ENCODE assay signal across 8 cellular contexts in genomic region chr1:241518447-241519307, GRCh38. TPM values are rescaled to one million over a fixed set of nuclear protein-coding genes. Genes with fewer than 3 reads are reported as not detected.
DNase-seq lines count a peak whose midpoint lies in the region; ATAC-seq and TF ChIP-seq lines count a peak whose summit lies in the region.

No MANE protein-coding gene starts in this region.

- DNase-seq in CD4-positive, alpha-beta memory T cell: peak in 2 of 5 donors; percentile 15 to 25
- DNase-seq in WERI-Rb-1 (peak; percentile 27), epithelial cell of proximal tubule (ENCODE audit: low read depth) (no peak), tibial artery (peak in 1 of 2 donors; percentile 21), GM19240 (ENCODE audit: insufficient read length, low spot score) (no peak)

- H3K9me3 ChIP-seq in CD4-positive, alpha-beta memory T cell (ENCODE audit: control insufficient read depth in 1 of 2, low read length in 2 of 2): no peaks in the 10 kb centered on the region
- H3K9me3 ChIP-seq in WERI-Rb-1 (ENCODE audit: severe bottlenecking): no peaks in the 10 kb centered on the region
- H3K9me3 ChIP-seq in mucosa of stomach (ENCODE audit: control insufficient read depth, low read length): no peaks in the 10 kb centered on the region
- no peaks in the 10 kb centered on the region for H3K9me3 ChIP-seq in tibial artery

- H3K36me3 ChIP-seq in CD4-positive, alpha-beta memory T cell (ENCODE audit: insufficient read depth, low read length): peaks cover 5% of the 10 kb centered on the region
- H3K36me3 ChIP-seq in WERI-Rb-1: peaks cover 33% of the 10 kb centered on the region
- no peaks in the 10 kb centered on the region for H3K36me3 ChIP-seq in mucosa of stomach (ENCODE audit: control insufficient read depth, insufficient read depth, low read length)
- no peaks in the 10 kb centered on the region for H3K36me3 ChIP-seq in tibial artery

- H3K27me3 ChIP-seq in CD4-positive, alpha-beta memory T cell (ENCODE audit: insufficient read depth, low read length): peaks cover 8% of the 10 kb centered on the region
- H3K27me3 ChIP-seq in WERI-Rb-1 (ENCODE audit: insufficient read depth, low read depth, severe bottlenecking) (no peaks in the 10 kb centered on the region), mucosa of stomach (ENCODE audit: control insufficient read depth, insufficient read depth, low read length) (peaks cover 7% of the 10 kb centered on the region), tibial artery (no peaks in the 10 kb centered on the region)

- CTCF ChIA-PET in CD4-positive, alpha-beta memory T cell (lab: Charles Lee; ENCODE audit: partially characterized antibody): interaction anchor here (0.9 to 1.1 kb wide), 4 partner anchors 14 to 480 kb away, joined by 3 to 4 read pairs (median 4); partner anchors contain the start of genes EXO1, KMO and MAP1LC3C

- peak; percentile 27 for ATAC-seq in GM19467 (IDR thresholded peaks at IDR 0.05; ENCODE audit: unreplicated experiment)
- peak; percentile 31 for ATAC-seq in HG03460 (IDR thresholded peaks at IDR 0.05; ENCODE audit: unreplicated experiment)

- peak overlapping the region; percentile 70 for H3K9ac ChIP-seq in mucosa of stomach (ENCODE audit: low read length)

- intact Hi-C loops in CD4-positive, alpha-beta memory T cell (cut with micrococcal nuclease): loop anchor here (1.0 kb wide), 4 partner anchors 13 to 1737 kb away; partner anchors contain the start of genes CEP170 and EXO1
- intact Hi-C loops in tibial artery (cut with DNase I; ENCODE audit: low total_unique reads): no loop called here

- peaks cover 14 to 36% (median 25%) of the 10 kb centered on the region in 4 donors for H3K4me1 Mint-ChIP-seq in CD4-positive, alpha-beta memory T cell

- H3K4me3 Mint-ChIP-seq in CD4-positive, alpha-beta memory T cell: peak overlapping the region in 7 of 8 donors; percentile 84 to 93 (median 90)

- POLR2A ChIA-PET in CD4-positive, alpha-beta memory T cell (lab: Charles Lee; ENCODE audit: partially characterized antibody): interaction anchor here (0.5 to 1.1 kb wide), 3 partner anchors 69 to 122 kb away, joined by 3 to 6 read pairs (median 3); no protein-coding TSS in a partner anchor

- H3K27me3 Mint-ChIP-seq in CD4-positive, alpha-beta memory T cell: peaks cover 10 to 17% of the 10 kb centered on the region in 2 donors

- TF ChIP-seq CTCF in WERI-Rb-1 (IDR thresholded peaks at IDR 0.05; ENCODE audit: low read depth, low read length): no peak
- no peak for TF ChIP-seq CTCF in epithelial cell of proximal tubule (conservative IDR thresholded peaks at IDR 0.05; ENCODE audit: low read depth, low read length)
- no peak for TF ChIP-seq CTCF in tibial artery (IDR thresholded peaks at IDR 0.05)

- peak overlapping the region; percentile 75 to 76 for H3K4me3 ChIP-seq in CD4-positive, alpha-beta memory T cell (ENCODE audit: low read length in 2 of 2)
- H3K4me3 ChIP-seq in WERI-Rb-1 (ENCODE audit: low read depth, low read length): peak overlapping the region; percentile 89
- peak overlapping the region; percentile 90 for H3K4me3 ChIP-seq in epithelial cell of proximal tubule (ENCODE audit: low read depth, low read length)
- peak overlapping the region; percentile 48 for H3K4me3 ChIP-seq in mucosa of stomach (ENCODE audit: low read length)
- H3K4me3 ChIP-seq in tibial artery: peak overlapping the region; percentile 80 to 91

- peak overlapping the region; percentile 54 to 95 (median 90) for H3K27ac Mint-ChIP-seq in CD4-positive, alpha-beta memory T cell

- H3K4me1 ChIP-seq in CD4-positive, alpha-beta memory T cell (ENCODE audit: insufficient read depth, low read length): peaks cover 17% of the 10 kb centered on the region
- H3K4me1 ChIP-seq in mucosa of stomach (ENCODE audit: control insufficient read depth, insufficient read depth, low read length): peaks cover 4% of the 10 kb centered on the region
- peaks cover 0 to 17% (median 8%) of the 10 kb centered on the region in 4 donors for H3K4me1 ChIP-seq in tibial artery

- H3K9me3 Mint-ChIP-seq in CD4-positive, alpha-beta memory T cell: peaks cover 0 to 2% (median 0%) of the 10 kb centered on the region in 8 donors

- peaks cover 11 to 16% of the 10 kb centered on the region in 2 donors for H3K36me3 Mint-ChIP-seq in CD4-positive, alpha-beta memory T cell

- H3K27ac ChIP-seq in CD4-positive, alpha-beta memory T cell (ENCODE audit: low read depth, low read length): peak overlapping the region; percentile 57
- H3K27ac ChIP-seq in WERI-Rb-1 (peak overlapping the region; percentile 93), tibial artery (peak overlapping the region; percentile 83 to 93)

RNA-seq across cellular contexts. Expression of gene FH, which starts 0.9 kb away (rescaled TPM):
- total RNA-seq in CD4-positive, alpha-beta memory T cell: 10 to 100 TPM; 21.0 to 25.9 TPM
- polyA plus RNA-seq in CD4-positive, alpha-beta memory T cell: 10 to 100 TPM; 31.1 to 36.2 TPM
- 75.1 and 134 TPM in 2 replicates for total RNA-seq in epithelial cell of proximal tubule

RNA-seq across cellular contexts. Expression of gene KMO, which starts 13.5 kb away (rescaled TPM):
- total RNA-seq in CD4-positive, alpha-beta memory T cell: 1 to 10 TPM in 1 of 2 experiments, under 1 TPM in 1; 0.44 to 1.1 TPM
- under 1 TPM in 1 of 2 donors, not detected in 1; 0.37 TPM for polyA plus RNA-seq in CD4-positive, alpha-beta memory T cell
- total RNA-seq in epithelial cell of proximal tubule: 1.0 TPM in 1 of 2 replicates, not detected in the other
